Comparison of ENCODE assay signal across 9 cellular contexts in the genomic region with DNA sequence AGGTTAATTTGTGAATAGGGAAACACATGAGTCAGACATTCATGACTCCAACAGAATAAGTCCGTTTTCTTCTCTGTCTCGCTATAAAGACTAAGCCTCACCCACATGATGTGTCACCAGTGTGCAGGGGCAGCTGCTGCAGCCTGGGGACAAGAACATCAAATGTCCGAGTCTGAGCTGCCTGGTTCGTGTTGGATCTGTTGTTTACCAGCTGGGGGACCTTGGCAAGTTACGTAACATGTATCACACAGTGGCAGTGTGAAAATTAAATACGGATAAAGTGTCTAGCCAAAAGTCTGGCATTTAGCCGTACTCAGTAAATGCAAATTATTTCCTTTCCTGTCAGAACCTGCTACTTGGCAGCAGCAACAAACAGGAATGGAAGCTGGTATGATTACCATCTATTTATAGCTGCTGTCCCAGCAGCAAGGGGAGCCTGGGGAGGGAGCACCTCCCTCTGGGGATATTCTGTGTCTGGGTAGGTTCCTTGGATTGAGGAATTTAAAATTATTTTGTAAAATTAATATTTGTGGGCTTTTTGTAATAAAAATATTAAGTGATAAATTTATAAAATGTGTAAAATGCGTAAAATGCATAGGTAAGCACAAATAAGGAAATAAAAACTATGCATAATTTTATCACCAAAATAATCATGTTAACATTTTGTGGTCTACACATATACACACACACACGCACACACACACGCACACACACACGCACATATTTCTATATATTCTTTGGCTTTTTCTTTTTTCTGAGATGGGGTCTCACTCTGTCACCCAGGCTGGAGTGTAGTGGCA. TPM values are rescaled to one million over a fixed set of nuclear protein-coding genes. Genes with fewer than 3 reads are reported as not detected.
A peak's percentile ranks its signal among the peaks of the same experiment; 100 is the strongest.
DNase-seq lines count a peak whose midpoint lies in the region; ATAC-seq and TF ChIP-seq lines count a peak whose summit lies in the region.
"Had no signal": no experiment of that assay in that cellular context is flagged by ENCODE, and none has a peak within 500 bp of the region (broad histone marks: within the 10 kb centered on the region; RNA-seq: fewer than 3 reads in every experiment).

No MANE protein-coding gene starts in this region.

- DNase-seq in BE2C: peak; percentile 44
- peak; percentile 38 for DNase-seq in NCI-H446 treated with DMSO at 0.1 percent for 48 hours (lab: John Stamatoyannopoulos, UW)
- no peak for DNase-seq in endothelial cell (ENCODE audit: low spot score)
- peak; percentile 71 for DNase-seq in middle frontal gyrus (ENCODE audit: extremely low spot score, low spot score)
- no peak for DNase-seq in T-helper 1 cell
- DNase-seq in activated T-cell treated with anti-CD3 and anti-CD28 coated beads, Interleukin-2, amount 50 U/mL, for 48 hours: no peak
- DNase-seq: naive B cell had no signal

- no peaks in the 10 kb centered on the region for H3K27me3 ChIP-seq in BE2C

- no peaks in the 10 kb centered on the region for H3K27me3 Mint-ChIP-seq in endothelial cell (ENCODE audit: unreplicated experiment)

- H3K4me1 Mint-ChIP-seq in endothelial cell (ENCODE audit: unreplicated experiment): peaks cover 25% of the 10 kb centered on the region

- H3K36me3 ChIP-seq in BE2C: no peaks in the 10 kb centered on the region

- TF ChIP-seq CTCF in BE2C (IDR thresholded peaks at IDR 0.05; ENCODE audit: low read depth, low read length): no peak
- TF ChIP-seq CTCF in endothelial cell (IDR thresholded peaks at IDR 0.05; ENCODE audit: unreplicated experiment): no peak

- H3K9me3 ChIP-seq in BE2C: no peaks in the 10 kb centered on the region

- ATAC-seq in GM19463 (IDR thresholded peaks at IDR 0.05; ENCODE audit: unreplicated experiment): no peak
- ATAC-seq in GM19324 (IDR thresholded peaks at IDR 0.05; ENCODE audit: low FRiP score, unreplicated experiment): no peak

- no peaks in the 10 kb centered on the region for H3K36me3 Mint-ChIP-seq in endothelial cell (ENCODE audit: low read depth, unreplicated experiment)
- H3K36me3 Mint-ChIP-seq: naive B cell had no signal

- H3K27ac Mint-ChIP-seq in endothelial cell (ENCODE audit: unreplicated experiment): peak overlapping the region; percentile 72
- H3K27ac Mint-ChIP-seq: naive B cell had no signal

- H3K9me3 Mint-ChIP-seq in endothelial cell (ENCODE audit: unreplicated experiment): no peaks in the 10 kb centered on the region
- H3K9me3 Mint-ChIP-seq: naive B cell had no signal

- no peak overlapping the region for H3K4me3 Mint-ChIP-seq in endothelial cell (ENCODE audit: unreplicated experiment)

- H3K4me1 ChIP-seq in BE2C: peaks cover 5% of the 10 kb centered on the region

- H3K4me3 ChIP-seq in BE2C (ENCODE audit: low read depth, low read length): peak overlapping the region; percentile 31

RNA-seq across cellular contexts. Expression of gene CLDN25, which starts 1.3 kb away (rescaled TPM):
- not detected for polyA plus RNA-seq in BE2C (2012; ENCODE audit: insufficient read depth, insufficient read length, low read depth)
- not detected for total RNA-seq in endothelial cell (ENCODE audit: unreplicated experiment)

RNA-seq across cellular contexts. Expression of gene ZW10, which starts 4.8 kb away (rescaled TPM):
- polyA plus RNA-seq in BE2C (2012; ENCODE audit: insufficient read depth, insufficient read length, low read depth): 12.3 TPM
- 25.2 TPM for total RNA-seq in endothelial cell (ENCODE audit: unreplicated experiment)

Comparison
In these comparisons a context has a peak if more than half of its experiments do, and no peak if none do; other contexts are left out.
1. DNase-seq: peak in BE2C (single experiment), NCI-H446 treated with DMSO at 0.1 percent for 48 hours (single experiment) and middle frontal gyrus (single experiment); none in endothelial cell (single experiment), T-helper 1 cell (0 of 5) and activated T-cell treated with anti-CD3 and anti-CD28 coated beads, Interleukin-2, amount 50 U/mL, for 48 hours (0 of 2).